ENCODE assay signal across 8 cellular contexts in the genomic region with DNA sequence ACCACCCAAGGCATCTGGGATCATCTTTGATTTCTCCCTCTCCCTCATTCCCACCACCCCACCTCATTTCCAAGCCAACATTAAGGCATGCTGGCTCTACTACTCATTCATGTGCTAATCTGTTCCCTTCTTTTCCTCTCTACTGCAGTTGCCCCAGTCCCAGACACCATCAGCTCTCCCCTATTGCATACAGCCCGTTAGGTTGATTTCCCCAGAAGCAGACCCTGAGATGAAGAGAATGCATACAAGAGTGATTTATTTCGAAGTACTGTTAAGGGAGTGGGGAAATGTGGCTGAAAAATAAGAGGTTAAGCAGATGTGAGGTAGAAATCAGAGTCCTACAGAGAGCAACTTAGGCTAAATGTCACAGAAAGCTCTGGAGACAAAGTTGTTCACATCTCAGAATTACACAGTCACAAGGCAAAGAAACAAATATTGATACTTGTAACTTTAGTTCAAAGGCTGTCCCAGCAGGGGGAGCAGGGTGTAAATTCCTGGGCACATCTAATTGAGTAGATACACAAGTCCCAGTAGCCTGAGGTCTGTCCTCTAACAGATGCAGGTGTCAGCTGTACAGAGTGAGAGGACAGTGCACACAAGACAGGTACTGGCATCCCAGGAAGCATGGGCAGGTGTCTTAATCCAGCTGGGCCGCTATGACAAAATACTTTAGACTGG. TPM values are rescaled to one million over a fixed set of nuclear protein-coding genes. Genes with fewer than 3 reads are reported as not detected.
DNase-seq lines count a peak whose midpoint lies in the region; ATAC-seq, FAIRE-seq and TF ChIP-seq lines count a peak whose summit lies in the region.

No MANE protein-coding gene starts in this region.

- no peaks in the 10 kb centered on the region for H3K36me3 ChIP-seq in suprapubic skin

- no peaks in the 10 kb centered on the region for H3K4me1 ChIP-seq in suprapubic skin

- no peak overlapping the region for H3K27ac ChIP-seq in suprapubic skin

- DNase-seq in Ammon's horn (ENCODE audit: low spot score), result peak; percentile 31
- DNase-seq in GM19239 (ENCODE audit: insufficient read length, low spot score), result no peak
- DNase-seq in NCI-H526 (lab: John Stamatoyannopoulos, UW), result peak; percentile 20 to 72
- peak; percentile 59 for DNase-seq in choroid plexus epithelial cell (ENCODE audit: low read depth)
- DNase-seq in stromal cell of bone marrow (ENCODE audit: low read depth), result peak; percentile 2
- no peak for DNase-seq in suprapubic skin (ENCODE audit: low spot score in 2 of 2)
- no peak for DNase-seq in GF-D8 (lab: John Stamatoyannopoulos, UW)

- peak; percentile 65 for TF ChIP-seq CTCF in choroid plexus epithelial cell (conservative IDR thresholded peaks at IDR 0.05; ENCODE audit: low read depth, low read length)
- TF ChIP-seq CTCF in suprapubic skin (IDR thresholded peaks at IDR 0.05), result no peak

- H3K4me3 ChIP-seq in choroid plexus epithelial cell (ENCODE audit: low read depth, low read length) (no peak overlapping the region), suprapubic skin (no peak overlapping the region)

- no peak for TF ChIP-seq EP300 in suprapubic skin (IDR thresholded peaks at IDR 0.05)

- WGBS in suprapubic skin, result 71% methylated on average over 3 of the region's 3 CpGs

- ATAC-seq in HG03139 (IDR thresholded peaks at IDR 0.05; ENCODE audit: unreplicated experiment), result no peak

- peak; percentile 57 for FAIRE-seq in GM19239 (lab: Jason Lieb, UNC)

- no peak for TF ChIP-seq POLR2A in suprapubic skin (IDR thresholded peaks at IDR 0.05)

- H3K9me3 ChIP-seq in suprapubic skin, result no peaks in the 10 kb centered on the region

- H3K27me3 ChIP-seq in suprapubic skin, result no peaks in the 10 kb centered on the region

RNA-seq across cellular contexts. Expression of a gene that starts 20.9 kb away (rescaled TPM):
- total RNA-seq in suprapubic skin, result under 1 TPM in 1 of 4 donors, not detected in 3; 0.39 TPM

Comparison
In these comparisons a context has a peak if more than half of its experiments do, and no peak if none do; other contexts are left out.
1. DNase-seq: peak in Ammon's horn (single experiment), NCI-H526 (2 of 2), choroid plexus epithelial cell (single experiment) and stromal cell of bone marrow (single experiment); none in GM19239 (single experiment), suprapubic skin (0 of 2) and GF-D8 (single experiment).